In genomic region chr2:85327757-85328617, GRCh38 we compare ENCODE assay signal across 8 cellular contexts. TPM values are rescaled to one million over a fixed set of nuclear protein-coding genes. Genes with fewer than 3 reads are reported as not detected.
A peak's percentile ranks its signal among the peaks of the same experiment; 100 is the strongest.
DNase-seq lines count a peak whose midpoint lies in the region; ATAC-seq, FAIRE-seq and TF ChIP-seq lines count a peak whose summit lies in the region.

Gene TGOLN2 (minus strand): TSS chr2:85327989. CDS start chr2:85327962, 27 bp downstream.

- H3K9me3 ChIP-seq in pancreas (no peaks in the 10 kb centered on the region), thyroid gland (no peaks in the 10 kb centered on the region)

- H3K27ac ChIP-seq in pancreas: peak within 1 kb of the TSS; percentile 91 to 98 (median 95)
- peak within 1 kb of the TSS; percentile 80 to 96 (median 91) for H3K27ac ChIP-seq in thyroid gland

- DNase-seq in NCI-H1417 treated with DMSO at 0.1 percent for 48 hours (lab: John Stamatoyannopoulos, UW) (peak; percentile 76), SW 1271 (lab: John Stamatoyannopoulos, UW) (peak; percentile 77 to 85), Right ventricle myocardium superior (peak; percentile 96), pancreas (peak; percentile 88 to 96 (median 94)), thyroid gland (peak; percentile 91 to 92)
- peak; percentile 87 for DNase-seq in activated naive CD8-positive, alpha-beta T cell treated with anti-CD3 and anti-CD28 coated beads, Interleukin-2, amount 50 U/mL, for 16 hours (ENCODE audit: low read depth, low spot score)

- H3K4me3 ChIP-seq in GM12875 (ENCODE audit: low read depth, low read length) (peak within 1 kb of the TSS; percentile 74), pancreas (peak within 1 kb of the TSS; percentile 49 to 84 (median 60)), thyroid gland (replicated peaks in 1 of 3) (peak within 1 kb of the TSS; percentile 56 to 86 (median 65))

- 0 out of 2 replicates have a peak, but pooled peaks have one; percentile 1 for TF ChIP-seq CTCF in GM12875 (IDR thresholded peaks at IDR 0.05; ENCODE audit: borderline replicate concordance, insufficient read depth, low read depth, low read length)
- no peak for TF ChIP-seq CTCF in pancreas (IDR thresholded peaks at IDR 0.05)
- peak in 2 of 6 experiments; percentile 13 to 22 for TF ChIP-seq CTCF in thyroid gland (IDR thresholded peaks at IDR 0.05)

- H3K36me3 ChIP-seq in pancreas (peaks cover 3 to 17% (median 5%) of the 10 kb centered on the region in 3 donors), thyroid gland (peaks cover 10 to 18% of the 10 kb centered on the region in 2 donors)

- peak; percentile 84 to 96 for TF ChIP-seq POLR2A in thyroid gland (IDR thresholded peaks at IDR 0.05)

- whole genome bisulfite sequencing in pancreas, 2 donors: 0% methylated on average over 61 to 63 of the region's 63 CpGs
- 0 to 1% methylated on average over 43 of the region's 63 CpGs for WGBS in thyroid gland, 2 donors

- ATAC-seq in HG02763 (IDR thresholded peaks at IDR 0.05; ENCODE audit: unreplicated experiment) (peak; percentile 80), Right ventricle myocardium superior (ENCODE audit: poor library complexity) (peak; percentile 99), pancreas (peak; percentile 94 to 97 (median 96))

- intact Hi-C loops in Right ventricle myocardium superior (cut with DNase I) (no loop called here), pancreas (cut with DNase I) (no loop called here), thyroid gland (cut with DNase I) (loop anchor here (10.0 kb wide), 1 partner anchor 217 kb away; no protein-coding TSS in a partner anchor)

- H3K27me3 ChIP-seq in pancreas (no peaks in the 10 kb centered on the region), thyroid gland (no peaks in the 10 kb centered on the region)

- H3K4me1 ChIP-seq in pancreas (peaks cover 14 to 25% (median 20%) of the 10 kb centered on the region in 3 donors), thyroid gland (peaks cover 37 to 44% of the 10 kb centered on the region in 2 donors)

- no peak for FAIRE-seq in pancreas (lab: Jason Lieb, UNC)

RNA-seq across cellular contexts. Expression of gene TGOLN2, which starts in this region (rescaled TPM):
- total RNA-seq in Right ventricle myocardium superior: 59.9 TPM
- total RNA-seq in pancreas: 10 to 100 TPM; 33.1 to 74.7 (median 43.1) TPM
- 10 to 100 TPM; 17.7 to 33.7 TPM for polyA plus RNA-seq in pancreas
- 100 to 1,000 TPM; 146 to 207 (median 162) TPM for total RNA-seq in thyroid gland

Comparison
In these comparisons a context has a peak if more than half of its experiments do, and no peak if none do; other contexts are left out.
1. Peak in every context shown above with its lines: DNase-seq, ATAC-seq, H3K4me3 ChIP-seq and H3K27ac ChIP-seq.